8 cellular contexts compared by ENCODE assay signal in genomic region chr2:37871453-37872191, GRCh38. TPM values are rescaled to one million over a fixed set of nuclear protein-coding genes. Genes with fewer than 3 reads are reported as not detected.
DNase-seq lines count a peak whose midpoint lies in the region; ATAC-seq and TF ChIP-seq lines count a peak whose summit lies in the region.

No MANE protein-coding gene starts in this region.

- no peaks in the 10 kb centered on the region for H3K27me3 ChIP-seq in CD4-positive, alpha-beta T cell (ENCODE audit: control insufficient read depth, insufficient read depth, low read length)

- H3K4me3 Mint-ChIP-seq in CD4-positive, alpha-beta T cell = no peak overlapping the region

- POLR2A ChIA-PET in CD4-positive, alpha-beta T cell (lab: Charles Lee) = no interaction called here

- H3K9me3 ChIP-seq in CD4-positive, alpha-beta T cell (ENCODE audit: control insufficient read depth, low read length) = no peaks in the 10 kb centered on the region

- no peaks in the 10 kb centered on the region for H3K4me1 Mint-ChIP-seq in CD4-positive, alpha-beta T cell (ENCODE audit: low read depth)

- H3K27ac Mint-ChIP-seq in CD4-positive, alpha-beta T cell = no peak overlapping the region

- H3K36me3 Mint-ChIP-seq in CD4-positive, alpha-beta T cell (ENCODE audit: low read depth) = no peaks in the 10 kb centered on the region

- ATAC-seq in GM21360 (IDR thresholded peaks at IDR 0.05; ENCODE audit: unreplicated experiment) (peak; percentile 46), HG02970 (IDR thresholded peaks at IDR 0.05; ENCODE audit: low FRiP score, unreplicated experiment) (no peak)
- ATAC-seq in CD4-positive, alpha-beta T cell (ENCODE audit: poor library complexity) = no peak

- intact Hi-C loops in CD4-positive, alpha-beta T cell (cut with DNase I, micrococcal nuclease) = no loop called here

- H3K27ac ChIP-seq in CD4-positive, alpha-beta T cell (ENCODE audit: low read depth, low read length) = no peak overlapping the region

- H3K9me3 Mint-ChIP-seq in CD4-positive, alpha-beta T cell = no peaks in the 10 kb centered on the region

- no peak for TF ChIP-seq CTCF in epithelial cell of proximal tubule (conservative IDR thresholded peaks at IDR 0.05; ENCODE audit: low read depth, low read length)
- no peak for TF ChIP-seq CTCF in CD4-positive, alpha-beta T cell (IDR thresholded peaks at IDR 0.05)

- H3K4me3 ChIP-seq in epithelial cell of proximal tubule (ENCODE audit: low read depth, low read length) = no peak overlapping the region

- DNase-seq in ELR (ENCODE audit: low read depth) (peak; percentile 87), M059J (ENCODE audit: low read depth) (peak; percentile 84), epithelial cell of proximal tubule (ENCODE audit: low read depth) (peak; percentile 98), SW480 (ENCODE audit: low spot score) (no peak)
- no peak for DNase-seq in CD4-positive, alpha-beta T cell
- no peak for DNase-seq in activated effector memory CD4-positive, alpha-beta T cell treated with anti-CD3 and anti-CD28 coated beads, Interleukin-2, amount 50 U/mL, for 16 hours

- CTCF ChIA-PET in CD4-positive, alpha-beta T cell (lab: Charles Lee) = interaction anchor here (0.6 kb wide), 1 partner anchor 94 kb away, joined by 3 read pairs; no protein-coding TSS in a partner anchor

- H3K27me3 Mint-ChIP-seq in CD4-positive, alpha-beta T cell = no peaks in the 10 kb centered on the region

RNA-seq across cellular contexts. Expression of gene RMDN2, which starts 53.5 kb away (rescaled TPM):
- 3.1 and 5.1 TPM in 2 replicates for total RNA-seq in M059J (2014; rRNA removed; shearing (Covaris generic))
- 1.5 and 2.8 TPM in 2 replicates for total RNA-seq in epithelial cell of proximal tubule
- 1 to 10 TPM; 2.4 to 3.3 TPM for total RNA-seq in CD4-positive, alpha-beta T cell

Comparison
In these comparisons a context has a peak if more than half of its experiments do, and no peak if none do; other contexts are left out.
1. DNase-seq: peak in ELR (single experiment), M059J (single experiment) and epithelial cell of proximal tubule (single experiment); none in CD4-positive, alpha-beta T cell (0 of 10), activated effector memory CD4-positive, alpha-beta T cell treated with anti-CD3 and anti-CD28 coated beads, Interleukin-2, amount 50 U/mL, for 16 hours (single experiment) and SW480 (single experiment).